ENCODE assay signal across 13 cellular contexts in the genomic region with DNA sequence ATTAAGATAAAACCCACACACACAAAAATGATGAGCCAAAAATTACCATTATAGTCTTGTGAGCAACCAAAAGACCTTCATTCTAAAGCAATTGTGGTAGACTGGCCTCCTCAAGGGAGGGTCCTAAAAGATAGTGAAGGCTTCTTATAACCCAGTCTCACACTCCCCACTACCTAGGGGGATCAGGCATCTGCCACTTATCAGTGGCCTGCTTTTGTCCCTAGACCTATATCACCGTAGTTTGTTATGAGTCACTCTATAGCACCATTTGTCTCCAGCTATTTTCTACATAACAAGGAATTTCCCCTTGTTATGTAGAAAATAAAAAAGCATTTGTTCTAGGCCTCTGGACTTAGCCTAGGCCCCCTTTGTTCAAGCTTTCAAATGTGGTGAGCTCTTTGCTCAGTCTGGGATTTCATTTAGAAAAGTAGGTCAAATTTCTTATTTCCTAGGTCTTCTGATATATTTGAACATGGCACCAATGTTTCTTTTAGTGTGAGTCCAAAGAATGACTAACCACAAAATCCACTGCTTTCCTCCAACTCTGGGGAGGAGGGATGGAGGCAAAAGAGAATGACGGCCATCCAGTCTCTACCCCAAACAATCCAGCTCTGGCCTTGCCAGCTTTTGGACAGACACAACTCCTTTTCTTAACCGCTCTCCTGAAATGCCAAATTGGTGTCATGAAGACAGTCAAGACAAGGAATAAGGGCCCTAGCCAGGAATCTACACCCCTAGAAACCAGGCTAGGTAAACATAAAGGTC. TPM values are rescaled to one million over a fixed set of nuclear protein-coding genes. Genes with fewer than 3 reads are reported as not detected.
DNase-seq lines count a peak whose midpoint lies in the region; ATAC-seq and TF ChIP-seq lines count a peak whose summit lies in the region.
"Had no signal": no experiment of that assay in that cellular context is flagged by ENCODE, and none has a peak within 500 bp of the region (broad histone marks: within the 10 kb centered on the region; RNA-seq: fewer than 3 reads in every experiment).

No MANE protein-coding gene starts in this region.

- CTCF ChIA-PET in activated naive CD4-positive, alpha-beta T cell treated with anti-CD3 and anti-CD28 coated beads for 36 hours (lab: Charles Lee) = no interaction called here

- no peaks in the 10 kb centered on the region for H3K9me3 Mint-ChIP-seq in activated naive CD4-positive, alpha-beta T cell treated with anti-CD3 and anti-CD28 coated beads for 36 hours
- H3K9me3 Mint-ChIP-seq in stimulated activated effector memory CD8-positive, alpha-beta T cell treated with anti-CD3 and anti-CD28 coated beads, Interleukin-12 subunit alpha, Interleukin-12 subunit beta, amount 100 ng/mL, for 72 hours = no peaks in the 10 kb centered on the region
- H3K9me3 Mint-ChIP-seq in endothelial cell (ENCODE audit: unreplicated experiment) (no peaks in the 10 kb centered on the region), type B pancreatic cell (no peaks in the 10 kb centered on the region)

- TF ChIP-seq CTCF in endothelial cell (IDR thresholded peaks at IDR 0.05; ENCODE audit: unreplicated experiment) = no peak
- no peak for TF ChIP-seq CTCF in type B pancreatic cell (conservative IDR thresholded peaks at IDR 0.05)

- H3K4me3 Mint-ChIP-seq in activated naive CD4-positive, alpha-beta T cell treated with anti-CD3 and anti-CD28 coated beads for 36 hours = no peak overlapping the region
- no peak overlapping the region for H3K4me3 Mint-ChIP-seq in stimulated activated effector memory CD8-positive, alpha-beta T cell treated with anti-CD3 and anti-CD28 coated beads, Interleukin-12 subunit alpha, Interleukin-12 subunit beta, amount 100 ng/mL, for 72 hours
- H3K4me3 Mint-ChIP-seq in endothelial cell (ENCODE audit: unreplicated experiment) (no peak overlapping the region), type B pancreatic cell (no peak overlapping the region)

- H3K36me3 ChIP-seq in adipocyte (ENCODE audit: control insufficient read depth, insufficient read depth, low read length, severe bottlenecking) = peaks cover 65% of the 10 kb centered on the region

- H3K4me1 ChIP-seq in adipocyte (ENCODE audit: control insufficient read depth, insufficient read depth, low read length) = peaks cover 17% of the 10 kb centered on the region

- intact Hi-C loops in activated naive CD4-positive, alpha-beta T cell treated with anti-CD3 and anti-CD28 coated beads for 36 hours (cut with micrococcal nuclease) = no loop called here

- peaks cover 50% of the 10 kb centered on the region for H3K4me1 Mint-ChIP-seq in activated naive CD4-positive, alpha-beta T cell treated with anti-CD3 and anti-CD28 coated beads for 36 hours (ENCODE audit: low read depth)
- H3K4me1 Mint-ChIP-seq in stimulated activated effector memory CD8-positive, alpha-beta T cell treated with anti-CD3 and anti-CD28 coated beads, Interleukin-12 subunit alpha, Interleukin-12 subunit beta, amount 100 ng/mL, for 72 hours = peaks cover 59% of the 10 kb centered on the region
- H3K4me1 Mint-ChIP-seq in endothelial cell (ENCODE audit: unreplicated experiment) = peaks cover 13% of the 10 kb centered on the region
- H3K4me1 Mint-ChIP-seq in type B pancreatic cell (ENCODE audit: unreplicated experiment) = peaks cover 5% of the 10 kb centered on the region

- ATAC-seq in stimulated activated effector memory CD8-positive, alpha-beta T cell treated with anti-CD3 and anti-CD28 coated beads, Interleukin-12 subunit alpha, Interleukin-12 subunit beta, amount 100 ng/mL, for 72 hours = peak; percentile 44

- peaks cover 65% of the 10 kb centered on the region for H3K36me3 Mint-ChIP-seq in activated naive CD4-positive, alpha-beta T cell treated with anti-CD3 and anti-CD28 coated beads for 36 hours (ENCODE audit: low read depth)
- H3K36me3 Mint-ChIP-seq in stimulated activated effector memory CD8-positive, alpha-beta T cell treated with anti-CD3 and anti-CD28 coated beads, Interleukin-12 subunit alpha, Interleukin-12 subunit beta, amount 100 ng/mL, for 72 hours = peaks cover 94% of the 10 kb centered on the region
- H3K36me3 Mint-ChIP-seq in endothelial cell (ENCODE audit: low read depth, unreplicated experiment) = peaks cover 56% of the 10 kb centered on the region
- H3K36me3 Mint-ChIP-seq in type B pancreatic cell = peaks cover 36% of the 10 kb centered on the region

- H3K9me3 ChIP-seq in adipocyte (ENCODE audit: control insufficient read depth, low read length) = no peaks in the 10 kb centered on the region
- H3K9me3 ChIP-seq: Peyer's patch had no signal

- H3K27me3 ChIP-seq in adipocyte (replicated peaks; ENCODE audit: control insufficient read depth, insufficient read depth, low read length) = no peaks in the 10 kb centered on the region
- H3K27me3 ChIP-seq: Peyer's patch had no signal

- H3K27ac Mint-ChIP-seq in activated naive CD4-positive, alpha-beta T cell treated with anti-CD3 and anti-CD28 coated beads for 36 hours = peak overlapping the region; percentile 79
- peak overlapping the region; percentile 90 for H3K27ac Mint-ChIP-seq in stimulated activated effector memory CD8-positive, alpha-beta T cell treated with anti-CD3 and anti-CD28 coated beads, Interleukin-12 subunit alpha, Interleukin-12 subunit beta, amount 100 ng/mL, for 72 hours
- no peak overlapping the region for H3K27ac Mint-ChIP-seq in endothelial cell (ENCODE audit: unreplicated experiment)
- no peak overlapping the region for H3K27ac Mint-ChIP-seq in type B pancreatic cell

- no peak overlapping the region for H3K9ac ChIP-seq in adipocyte (ENCODE audit: low read length)

- no peaks in the 10 kb centered on the region for H3K27me3 Mint-ChIP-seq in activated naive CD4-positive, alpha-beta T cell treated with anti-CD3 and anti-CD28 coated beads for 36 hours (ENCODE audit: low read depth)
- H3K27me3 Mint-ChIP-seq in endothelial cell (ENCODE audit: unreplicated experiment) = peaks cover 3% of the 10 kb centered on the region
- H3K27me3 Mint-ChIP-seq in type B pancreatic cell = no peaks in the 10 kb centered on the region

- no peak for DNase-seq in activated naive CD4-positive, alpha-beta T cell treated with anti-CD3 and anti-CD28 coated beads for 36 hours
- no peak for DNase-seq in activated naive CD4-positive, alpha-beta T cell treated with anti-CD3 and anti-CD28 coated beads, Interleukin-2, amount 50 U/mL, for 16 hours
- DNase-seq in adipocyte (ENCODE audit: low read depth) (no peak), foreskin melanocyte (peak; percentile 72), endothelial cell (ENCODE audit: low spot score) (no peak), GM03348 (ENCODE audit: low spot score) (no peak), type B pancreatic cell (ENCODE audit: extremely low spot score, unreplicated experiment) (no peak)
- no peak for DNase-seq in stimulated activated effector memory CD8-positive, alpha-beta T cell treated with anti-CD3 and anti-CD28 coated beads, Interleukin-12 subunit alpha, Interleukin-12 subunit beta, amount 100 ng/mL, for 72 hours (ENCODE audit: low spot score in 2 of 2)
- DNase-seq: DND-41, HCEC 1CT, NCI-H1417 treated with DMSO at 0.1 percent for 48 hours, NCI-H510A, Peyer's patch had no signal

- H3K4me3 ChIP-seq in adipocyte (ENCODE audit: low read length) = peak overlapping the region; percentile 8
- H3K4me3 ChIP-seq: Peyer's patch had no signal

RNA-seq across cellular contexts. Expression of a gene that starts 8.9 kb away (rescaled TPM):
- total RNA-seq in activated naive CD4-positive, alpha-beta T cell treated with anti-CD3 and anti-CD28 coated beads for 36 hours = 100 to 1,000 TPM; 301 to 313 TPM
- total RNA-seq in endothelial cell (ENCODE audit: unreplicated experiment) (156 TPM), type B pancreatic cell (ENCODE audit: low replicate concordance) (180 and 184 TPM in 2 replicates)

RNA-seq across cellular contexts. Expression of a gene that starts 31.5 kb away (rescaled TPM):
- not detected for total RNA-seq in activated naive CD4-positive, alpha-beta T cell treated with anti-CD3 and anti-CD28 coated beads for 36 hours
- total RNA-seq in endothelial cell (ENCODE audit: unreplicated experiment) (0.44 TPM), type B pancreatic cell (ENCODE audit: low replicate concordance) (4.2 and 4.6 TPM in 2 replicates)

RNA-seq across cellular contexts. Expression of a gene that starts 40.6 kb away (rescaled TPM):
- total RNA-seq in activated naive CD4-positive, alpha-beta T cell treated with anti-CD3 and anti-CD28 coated beads for 36 hours = 10 to 100 TPM; 79.2 to 84.6 TPM
- total RNA-seq in endothelial cell (ENCODE audit: unreplicated experiment) (73.9 TPM), type B pancreatic cell (ENCODE audit: low replicate concordance) (69.1 and 73.9 TPM in 2 replicates)

Comparison
In these comparisons a context has a peak if more than half of its experiments do, and no peak if none do; other contexts are left out.
1. H3K27ac Mint-ChIP-seq: peak in activated naive CD4-positive, alpha-beta T cell treated with anti-CD3 and anti-CD28 coated beads for 36 hours (single experiment) and stimulated activated effector memory CD8-positive, alpha-beta T cell treated with anti-CD3 and anti-CD28 coated beads, Interleukin-12 subunit alpha, Interleukin-12 subunit beta, amount 100 ng/mL, for 72 hours (single experiment); none in endothelial cell (single experiment) and type B pancreatic cell (single experiment).